ENCODE assay signal across 8 cellular contexts in genomic region chr11:90222152-90222458, GRCh38. TPM values are rescaled to one million over a fixed set of nuclear protein-coding genes. Genes with fewer than 3 reads are reported as not detected.
DNase-seq lines count a peak whose midpoint lies in the region; ATAC-seq, FAIRE-seq and TF ChIP-seq lines count a peak whose summit lies in the region.

No MANE protein-coding gene starts in this region.

- peaks cover 8% of the 10 kb centered on the region for H3K36me3 Mint-ChIP-seq in neural progenitor cell

- no peak overlapping the region for H2BK5ac ChIP-seq in H1 (ENCODE audit: low read depth, low read length)

- H3K4ac ChIP-seq in H1 (replicated peaks; ENCODE audit: insufficient read length, low read depth, low read length): no peak overlapping the region

- H3K27me3 Mint-ChIP-seq in neural progenitor cell (ENCODE audit: insufficient read depth, low read depth): peaks cover 2% of the 10 kb centered on the region

- H3K79me1 ChIP-seq in H1 (ENCODE audit: low read depth, low read length): no peaks in the 10 kb centered on the region

- peak overlapping the region; percentile 97 for H2AFZ ChIP-seq in MM.1S (ENCODE audit: low read length)
- H2AFZ ChIP-seq in H1 (ENCODE audit: low read length): no peak overlapping the region
- no peak overlapping the region for H2AFZ ChIP-seq in neural progenitor cell (replicated peaks)

- H3K4me3 ChIP-seq in MM.1S (ENCODE audit: low read length) (peak overlapping the region; percentile 92), H1 (ENCODE audit: extremely low read depth in 1 of 4, insufficient read depth in 2 of 4, low read depth in 3 of 4, low read length in 4 of 4) (peak overlapping the region; percentile 88 to 98 (median 90)), neural progenitor cell (peak overlapping the region; percentile 72)

- H4K5ac ChIP-seq in H1 (ENCODE audit: insufficient read length, low read depth, low read length): no peak overlapping the region

- H4K8ac ChIP-seq in H1 (ENCODE audit: extremely low read depth, insufficient read depth, low read length): no peak overlapping the region

- H3K36me3 ChIP-seq in MM.1S (replicated peaks; ENCODE audit: insufficient read depth, low read length) (peaks cover 7% of the 10 kb centered on the region; the same call in 1 of the 2 replicates), H1 (ENCODE audit: control insufficient read depth in 2 of 4, insufficient read depth in 4 of 4, low read length in 3 of 4) (peaks cover 0 to 5% (median 0%) of the 10 kb centered on the region in 4 experiments; a peak in 1 of 8 replicates), neural progenitor cell (no peaks in the 10 kb centered on the region)

- no peak for TF ChIP-seq EP300 in H1 (IDR thresholded peaks at IDR 0.05; ENCODE audit: borderline replicate concordance in 1 of 2, low read depth in 2 of 2, low read length in 2 of 2)

- ATAC-seq in HG03571 (IDR thresholded peaks at IDR 0.05; ENCODE audit: unreplicated experiment): no peak

- peak overlapping the region; percentile 63; the same call in 1 of the 2 replicates for H3K27ac ChIP-seq in MM.1S (ENCODE audit: low read length)
- H3K27ac ChIP-seq in H1 (ENCODE audit: low read depth, low read length): 0 out of 2 replicates have a peak overlapping the region, but pooled peaks have one; percentile 72
- H3K27ac ChIP-seq in neural progenitor cell: no peak overlapping the region

- no peak overlapping the region for H2BK12ac ChIP-seq in H1 (ENCODE audit: low read depth, low read length)

- TF ChIP-seq CTCF in MM.1S (IDR thresholded peaks at IDR 0.05; ENCODE audit: low read length): no peak
- TF ChIP-seq CTCF in H1 (IDR thresholded peaks at IDR 0.05; ENCODE audit: control extremely low read depth in 1 of 3, insufficient read depth in 1 of 3, low read depth in 1 of 3, low read length in 3 of 3): no peak
- TF ChIP-seq CTCF in neural progenitor cell (IDR thresholded peaks at IDR 0.05): no peak

- peak overlapping the region; percentile 99 for H3K4me3 Mint-ChIP-seq in neural progenitor cell

- peaks cover 27% of the 10 kb centered on the region for H3K4me1 Mint-ChIP-seq in neural progenitor cell

- H3K9ac ChIP-seq in MM.1S (ENCODE audit: low read length) (peak overlapping the region; percentile 71), H1 (replicated peaks in 1 of 4; ENCODE audit: extremely low read depth in 1 of 4, low read depth in 3 of 4, low read length in 3 of 4) (peak overlapping the region; percentile 73 to 93 (median 86)), neural progenitor cell (peak overlapping the region; percentile 84)

- H3F3A ChIP-seq in MM.1S (ENCODE audit: insufficient read depth, low read length): no peaks in the 10 kb centered on the region
- H3F3A ChIP-seq in neural progenitor cell (ENCODE audit: low read depth): no peaks in the 10 kb centered on the region

- CTCF ChIA-PET in H1 (lab: Charles Lee; ENCODE audit: partially characterized antibody): no interaction called here

- no peak overlapping the region for H3K14ac ChIP-seq in H1 (ENCODE audit: insufficient read length)

- no peak overlapping the region for H3K56ac ChIP-seq in H1 (replicated peaks; ENCODE audit: insufficient read length, low read depth, low read length)

- peak overlapping the region; percentile 3 for H4K91ac ChIP-seq in H1 (replicated peaks; ENCODE audit: insufficient read length, low read length)

- peak; percentile 10 for DNase-seq in GM19238 (ENCODE audit: insufficient read length, low spot score)
- DNase-seq in MM.1S: peak; percentile 9
- no peak for DNase-seq in H1 (ENCODE audit: low read depth in 1 of 2, low spot score in 2 of 2)
- DNase-seq in neural progenitor cell (ENCODE audit: low spot score): no peak
- no peak for DNase-seq in KG1 (lab: John Stamatoyannopoulos, UW)
- no peak for DNase-seq in hypothalamus (lab: John Stamatoyannopoulos, UW)
- no peak for DNase-seq in hepatic stellate cell (ENCODE audit: low spot score)

- H3K23ac ChIP-seq in H1 (ENCODE audit: insufficient read length): no peak overlapping the region

- H3K27me3 ChIP-seq in MM.1S (replicated peaks; ENCODE audit: insufficient read depth, low read length) (no peaks in the 10 kb centered on the region), H1 (replicated peaks in 1 of 4; ENCODE audit: control insufficient read depth in 3 of 4, extremely low read depth in 1 of 4, insufficient read depth in 3 of 4, low read length in 3 of 4) (no peaks in the 10 kb centered on the region), neural progenitor cell (no peaks in the 10 kb centered on the region)

- H3K9me2 ChIP-seq in MM.1S (replicated peaks; ENCODE audit: insufficient read depth, low read length): no peaks in the 10 kb centered on the region

- POLR2A ChIA-PET in H1 (lab: Charles Lee; ENCODE audit: partially characterized antibody): interaction anchor here (1.0 to 1.6 kb wide), 3 partner anchors 12 to 18 kb away, joined by 3 to 4 read pairs (median 3); no protein-coding TSS in a partner anchor

- TF ChIP-seq RAD21 in H1 (IDR thresholded peaks at IDR 0.05 in 1 of 2, conservative IDR thresholded peaks at IDR 0.05 in 1 of 2; ENCODE audit: low read depth in 2 of 2, low read length in 2 of 2): no peak

- no peak overlapping the region for H2BK20ac ChIP-seq in H1 (ENCODE audit: low read length)

- H3K18ac ChIP-seq in H1 (ENCODE audit: extremely low read depth, low read length): no peak overlapping the region

- no peak overlapping the region for H2AK5ac ChIP-seq in H1 (ENCODE audit: low read depth, low read length)

- peak overlapping the region; percentile 99 for H3K27ac Mint-ChIP-seq in neural progenitor cell

- H2BK15ac ChIP-seq in H1 (ENCODE audit: low read length): no peak overlapping the region

- H3K4me2 ChIP-seq in MM.1S (ENCODE audit: low read depth, low read length): peak overlapping the region; percentile 80
- H3K4me2 ChIP-seq in H1 (ENCODE audit: insufficient read depth in 1 of 2, low read depth in 2 of 2, low read length in 2 of 2): peak overlapping the region; percentile 68 to 94
- H3K4me2 ChIP-seq in neural progenitor cell: peak overlapping the region; percentile 98

- peaks cover 13% of the 10 kb centered on the region; the same call in 1 of the 2 replicates for H4K20me1 ChIP-seq in MM.1S (ENCODE audit: insufficient read depth, low read length)
- peaks cover 1 to 4% of the 10 kb centered on the region in 2 experiments for H4K20me1 ChIP-seq in H1 (replicated peaks in 1 of 2; ENCODE audit: control insufficient read depth in 1 of 2, insufficient read depth in 2 of 2, low read length in 2 of 2)
- H4K20me1 ChIP-seq in neural progenitor cell (ENCODE audit: low read depth): peaks cover 46% of the 10 kb centered on the region

- no peaks in the 10 kb centered on the region for H3K9me3 Mint-ChIP-seq in neural progenitor cell

- H3K9me3 ChIP-seq in MM.1S (replicated peaks; ENCODE audit: insufficient read depth, low read length) (no peaks in the 10 kb centered on the region), H1 (ENCODE audit: insufficient read depth in 2 of 2, low read depth in 1 of 2, low read length in 1 of 2) (no peaks in the 10 kb centered on the region; a peak in 1 of 4 replicates), neural progenitor cell (ENCODE audit: low read depth) (no peaks in the 10 kb centered on the region)

- H3K23me2 ChIP-seq in H1 (ENCODE audit: low read depth, low read length): peaks cover 10% of the 10 kb centered on the region

- no peak for FAIRE-seq in H1 (lab: Jason Lieb, UNC)

- no peak for TF ChIP-seq POLR2A in H1 (IDR thresholded peaks at IDR 0.05; ENCODE audit: control extremely low read depth in 1 of 2, low read depth in 2 of 2, low read length in 2 of 2)

- H3K4me1 ChIP-seq in MM.1S (ENCODE audit: low read length) (peaks cover 19% of the 10 kb centered on the region; the same call in 1 of the 2 replicates), H1 (replicated peaks in 1 of 4; ENCODE audit: control insufficient read depth in 3 of 4, insufficient read depth in 4 of 4, low read length in 3 of 4) (no peaks in the 10 kb centered on the region; a peak in 4 of 7 replicates), neural progenitor cell (peaks cover 12% of the 10 kb centered on the region)

- H3K79me2 ChIP-seq in MM.1S (ENCODE audit: low read length) (peaks cover 64% of the 10 kb centered on the region), H1 (ENCODE audit: control insufficient read depth in 1 of 2, insufficient read depth in 2 of 2, low read length in 2 of 2) (peaks cover 22 to 64% of the 10 kb centered on the region in 2 experiments), neural progenitor cell (ENCODE audit: low read depth) (peaks cover 68% of the 10 kb centered on the region)

- H2BK120ac ChIP-seq in H1 (replicated peaks; ENCODE audit: low read depth, low read length): no peak overlapping the region

- WGBS in H1 (ENCODE audit: extremely low coverage in 1 of 2, insufficient coverage in 1 of 2, insufficient read length in 1 of 2, insufficient replicate concordance in 2 of 2, low coverage in 1 of 2, low lambda C conversion rate in 2 of 2, missing lambda C conversion rate in 1 of 2), 2 experiments: 2% methylated on average over 11 of the region's 11 CpGs; no CpG with 5 or more reads in 1 of the 2 experiments

TF ChIP-seq in H1, 55 proteins besides CTCF, POLR2A, EP300 and RAD21 (continues in another document):
- TF ChIP-seq KDM1A (IDR thresholded peaks at IDR 0.05; ENCODE audit: borderline replicate concordance, low read length): no peak
- TF ChIP-seq SAP30 (IDR thresholded peaks at IDR 0.05; ENCODE audit: insufficient read depth, insufficient replicate concordance, low read length): no peak
- TF ChIP-seq CHD2 (IDR thresholded peaks at IDR 0.05; ENCODE audit: low read length): no peak
- TF ChIP-seq TEAD4 (IDR thresholded peaks at IDR 0.05; ENCODE audit: low read depth, low read length): no peak
- no peak for TF ChIP-seq ZNF274 (IDR thresholded peaks at IDR 0.05; ENCODE audit: borderline replicate concordance, extremely low read depth, low read length)
- TF ChIP-seq TAF7 (optimal IDR thresholded peaks at IDR 0.05; ENCODE audit: borderline replicate concordance, low read depth, low read length): no peak
- TF ChIP-seq RXRA (IDR thresholded peaks at IDR 0.05; ENCODE audit: insufficient read depth, low read depth, low read length): no peak
- TF ChIP-seq JUND (IDR thresholded peaks at IDR 0.05; ENCODE audit: low read length): no peak
- TF ChIP-seq CHD1 (IDR thresholded peaks at IDR 0.05; ENCODE audit: low read depth, low read length): no peak
- no peak for TF ChIP-seq SIRT6 (IDR thresholded peaks at IDR 0.05; ENCODE audit: low read length)

RNA-seq across cellular contexts. Expression of gene CHORDC1, which starts 0.7 kb away (rescaled TPM):
- total RNA-seq in H1 (2021; fragmentation: NEBNext Ultra II Directional; extraction: Animal tissue kit (Norgen Biotek cat#: 25700)): 96.6 and 97.1 TPM in 2 replicates
- 28.9 and 29.1 TPM in 2 replicates for polyA plus RNA-seq in H1 (2011; rRNA removed)
- polyA plus RNA-seq in H1 (2011; cell fraction: cytosol; rRNA removed): 44.9 TPM
- 17.8 TPM for polyA plus RNA-seq in H1 (2011; cell fraction: nucleus; rRNA removed)
- polyA plus RNA-seq in H1 (2012, experiment 1 of 2): 68.5 to 85.1 TPM (median 74.1 TPM) in 4 replicates
- polyA plus RNA-seq in H1 (2012, experiment 2 of 2): 5.5 TPM
- 59.7 TPM for polyA plus RNA-seq in H1 (2013, experiment 1 of 2)
- 65.0 TPM for polyA plus RNA-seq in H1 (2013, experiment 2 of 2)
- polyA minus RNA-seq in H1 (2011; rRNA and poly(A)+ RNA removed): 48.5 and 49.2 TPM in 2 replicates
- polyA minus RNA-seq in H1 (2011; cell fraction: cytosol; rRNA and poly(A)+ RNA removed): 36.3 TPM
- polyA minus RNA-seq in H1 (2011; cell fraction: nucleus; rRNA and poly(A)+ RNA removed): 90.5 TPM
- total RNA-seq in neural progenitor cell (ENCODE audit: low replicate concordance): 75.0 and 120 TPM in 2 replicates

Comparison
In these comparisons a context has a peak if more than half of its experiments do, and no peak if none do; other contexts are left out.
1. DNase-seq: peak in GM19238 (single experiment) and MM.1S (single experiment); none in H1 (0 of 2), neural progenitor cell (single experiment), KG1 (single experiment), hypothalamus (0 of 51) and hepatic stellate cell (single experiment).
2. Peak in every context shown above with its lines, with median percentiles within 50 percentile points of each other: H3K4me2 ChIP-seq, H3K4me3 ChIP-seq and H3K9ac ChIP-seq.